Comparison of ENCODE assay signal across 1 cellular context in genomic region chr19:35300340-35300649, GRCh38.
TF ChIP-seq lines count a peak whose summit lies in the region.

No MANE protein-coding gene starts in this region.

TF ChIP-seq in IMR-90, 13 proteins besides CTCF, POLR2A, EP300 and RAD21 (continued from another document):
- no peak for TF ChIP-seq USF2 (IDR thresholded peaks at IDR 0.05; ENCODE audit: low read depth, low read length)
- TF ChIP-seq NFE2L2 (IDR thresholded peaks at IDR 0.05; ENCODE audit: low read depth, low read length): no peak
TF ChIP-seq in IMR-90: peak in this region for 0.
